In genomic region chr14:95044463-95045254, GRCh38 we compare ENCODE assay signal across 1 cellular context.
TF ChIP-seq lines count a peak whose summit lies in the region.

No MANE protein-coding gene starts in this region.

TF ChIP-seq in GM23338, 12 proteins besides CTCF, POLR2A, EP300 and RAD21 (continued from another document):
- TF ChIP-seq, protein P1, sequence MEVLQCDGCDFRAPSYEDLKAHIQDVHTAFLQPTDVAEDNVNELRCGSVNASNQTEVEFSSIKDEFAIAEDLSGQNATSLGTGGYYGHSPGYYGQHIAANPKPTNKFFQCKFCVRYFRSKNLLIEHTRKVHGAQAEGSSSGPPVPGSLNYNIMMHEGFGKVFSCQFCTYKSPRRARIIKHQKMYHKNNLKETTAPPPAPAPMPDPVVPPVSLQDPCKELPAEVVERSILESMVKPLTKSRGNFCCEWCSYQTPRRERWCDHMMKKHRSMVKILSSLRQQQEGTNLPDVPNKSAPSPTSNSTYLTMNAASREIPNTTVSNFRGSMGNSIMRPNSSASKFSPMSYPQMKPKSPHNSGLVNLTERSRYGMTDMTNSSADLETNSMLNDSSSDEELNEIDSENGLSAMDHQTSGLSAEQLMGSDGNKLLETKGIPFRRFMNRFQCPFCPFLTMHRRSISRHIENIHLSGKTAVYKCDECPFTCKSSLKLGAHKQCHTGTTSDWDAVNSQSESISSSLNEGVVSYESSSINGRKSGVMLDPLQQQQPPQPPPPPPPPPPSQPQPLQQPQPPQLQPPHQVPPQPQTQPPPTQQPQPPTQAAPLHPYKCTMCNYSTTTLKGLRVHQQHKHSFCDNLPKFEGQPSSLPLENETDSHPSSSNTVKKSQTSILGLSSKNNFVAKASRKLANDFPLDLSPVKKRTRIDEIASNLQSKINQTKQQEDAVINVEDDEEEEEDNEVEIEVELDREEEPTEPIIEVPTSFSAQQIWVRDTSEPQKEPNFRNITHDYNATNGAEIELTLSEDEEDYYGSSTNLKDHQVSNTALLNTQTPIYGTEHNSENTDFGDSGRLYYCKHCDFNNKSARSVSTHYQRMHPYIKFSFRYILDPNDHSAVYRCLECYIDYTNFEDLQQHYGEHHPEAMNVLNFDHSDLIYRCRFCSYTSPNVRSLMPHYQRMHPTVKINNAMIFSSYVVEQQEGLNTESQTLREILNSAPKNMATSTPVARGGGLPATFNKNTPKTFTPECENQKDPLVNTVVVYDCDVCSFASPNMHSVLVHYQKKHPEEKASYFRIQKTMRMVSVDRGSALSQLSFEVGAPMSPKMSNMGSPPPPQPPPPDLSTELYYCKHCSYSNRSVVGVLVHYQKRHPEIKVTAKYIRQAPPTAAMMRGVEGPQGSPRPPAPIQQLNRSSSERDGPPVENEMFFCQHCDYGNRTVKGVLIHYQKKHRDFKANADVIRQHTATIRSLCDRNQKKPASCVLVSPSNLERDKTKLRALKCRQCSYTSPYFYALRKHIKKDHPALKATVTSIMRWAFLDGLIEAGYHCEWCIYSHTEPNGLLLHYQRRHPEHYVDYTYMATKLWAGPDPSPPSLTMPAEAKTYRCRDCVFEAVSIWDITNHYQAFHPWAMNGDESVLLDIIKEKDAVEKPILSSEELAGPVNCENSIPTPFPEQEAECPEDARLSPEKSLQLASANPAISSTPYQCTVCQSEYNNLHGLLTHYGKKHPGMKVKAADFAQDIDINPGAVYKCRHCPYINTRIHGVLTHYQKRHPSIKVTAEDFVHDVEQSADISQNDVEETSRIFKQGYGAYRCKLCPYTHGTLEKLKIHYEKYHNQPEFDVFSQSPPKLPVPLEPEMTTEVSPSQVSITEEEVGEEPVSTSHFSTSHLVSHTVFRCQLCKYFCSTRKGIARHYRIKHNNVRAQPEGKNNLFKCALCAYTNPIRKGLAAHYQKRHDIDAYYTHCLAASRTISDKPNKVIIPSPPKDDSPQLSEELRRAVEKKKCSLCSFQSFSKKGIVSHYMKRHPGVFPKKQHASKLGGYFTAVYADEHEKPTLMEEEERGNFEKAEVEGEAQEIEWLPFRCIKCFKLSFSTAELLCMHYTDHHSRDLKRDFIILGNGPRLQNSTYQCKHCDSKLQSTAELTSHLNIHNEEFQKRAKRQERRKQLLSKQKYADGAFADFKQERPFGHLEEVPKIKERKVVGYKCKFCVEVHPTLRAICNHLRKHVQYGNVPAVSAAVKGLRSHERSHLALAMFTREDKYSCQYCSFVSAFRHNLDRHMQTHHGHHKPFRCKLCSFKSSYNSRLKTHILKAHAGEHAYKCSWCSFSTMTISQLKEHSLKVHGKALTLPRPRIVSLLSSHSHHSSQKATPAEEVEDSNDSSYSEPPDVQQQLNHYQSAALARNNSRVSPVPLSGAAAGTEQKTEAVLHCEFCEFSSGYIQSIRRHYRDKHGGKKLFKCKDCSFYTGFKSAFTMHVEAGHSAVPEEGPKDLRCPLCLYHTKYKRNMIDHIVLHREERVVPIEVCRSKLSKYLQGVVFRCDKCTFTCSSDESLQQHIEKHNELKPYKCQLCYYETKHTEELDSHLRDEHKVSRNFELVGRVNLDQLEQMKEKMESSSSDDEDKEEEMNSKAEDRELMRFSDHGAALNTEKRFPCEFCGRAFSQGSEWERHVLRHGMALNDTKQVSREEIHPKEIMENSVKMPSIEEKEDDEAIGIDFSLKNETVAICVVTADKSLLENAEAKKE (CRISPR knock-in tag; IDR thresholded peaks at IDR 0.05), result no peak
- TF ChIP-seq REST (IDR thresholded peaks at IDR 0.05; ENCODE audit: unreplicated experiment) (no peak), JUNB (IDR thresholded peaks at IDR 0.05; ENCODE audit: unreplicated experiment) (no peak), NANOG (IDR thresholded peaks at IDR 0.05; ENCODE audit: borderline replicate concordance) (no peak), POLR2AphosphoS5 (IDR thresholded peaks at IDR 0.05; ENCODE audit: low read depth) (no peak), EZH2 (IDR thresholded peaks at IDR 0.05; ENCODE audit: low read depth, unreplicated experiment) (no peak), ETS1 (IDR thresholded peaks at IDR 0.05) (no peak), EZH2phosphoT487 (IDR thresholded peaks at IDR 0.05; ENCODE audit: unreplicated experiment) (no peak)
